ENCODE assay signal across 33 cellular contexts in the genomic region with DNA sequence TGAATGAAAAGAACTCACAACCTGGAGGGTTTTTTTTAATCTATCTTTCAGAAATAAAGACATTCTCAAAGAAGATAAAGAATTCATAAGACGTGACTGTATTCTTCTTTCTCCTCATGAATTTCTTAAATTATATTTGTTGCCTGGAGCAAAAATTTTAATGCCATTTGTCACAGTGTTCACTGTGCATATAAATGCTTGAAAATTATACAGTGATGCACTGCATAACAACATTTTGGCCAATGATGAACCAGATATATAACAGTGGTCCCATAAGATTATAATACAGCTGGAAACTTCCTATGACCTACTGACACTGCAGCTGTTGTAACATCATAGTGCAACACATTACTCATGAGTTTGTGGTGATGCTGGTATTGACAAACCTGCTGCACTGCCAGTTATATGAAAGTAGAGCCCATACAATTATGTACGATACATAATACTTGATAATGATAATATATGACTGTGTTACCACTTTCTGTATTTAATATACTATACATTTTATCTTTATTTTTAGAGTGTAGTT.
DNase-seq lines count a peak whose midpoint lies in the region; ATAC-seq and TF ChIP-seq lines count a peak whose summit lies in the region.
"Had no signal": no experiment of that assay in that cellular context is flagged by ENCODE, and none has a peak within 500 bp of the region (broad histone marks: within the 10 kb centered on the region; RNA-seq: fewer than 3 reads in every experiment).

No MANE protein-coding gene starts in this region.

- TF ChIP-seq POLR2A in stomach (IDR thresholded peaks at IDR 0.05) = no peak

- no peaks in the 10 kb centered on the region for H4K20me1 ChIP-seq in mammary epithelial cell (ENCODE audit: insufficient read depth, low read length)

- 50% methylated on average over 2 of the region's 2 CpGs for WGBS in mammary epithelial cell (ENCODE audit: low coverage, missing lambda C conversion rate)
- 89 to 94% (median 90%) methylated on average over 2 of the region's 2 CpGs for WGBS in stomach, 5 donors

- no peaks in the 10 kb centered on the region for H3K9me3 Mint-ChIP-seq in MCF 10A (ENCODE audit: unreplicated experiment)
- H3K9me3 Mint-ChIP-seq: activated T-cell treated with anti-CD3 and anti-CD28 coated beads, Interleukin-2, amount 50 U/mL, for 72 hours; endodermal cell; stimulated activated naive CD8-positive, alpha-beta T cell treated with anti-CD3 and anti-CD28 coated beads, Interleukin-15, amount 100 ng/mL, for 72 hours had no signal

- DNase-seq in mammary epithelial cell (peak; percentile 22), MCF 10A (ENCODE audit: unreplicated experiment) (no peak), SJCRH30 (peak; percentile 24 to 67), fibroblast of pulmonary artery (ENCODE audit: low read depth) (peak; percentile 6), GM10266 (ENCODE audit: extremely low spot score) (no peak), stomach (no peak)
- DNase-seq in stimulated activated CD4-positive, alpha-beta T cell treated with anti-CD3 and anti-CD28 coated beads, Interleukin-4, amount 100 ng/mL, for 24 hours = no peak
- DNase-seq: activated CD4-positive, alpha-beta T cell treated with anti-CD3 and anti-CD28 coated beads, Interleukin-2, amount 50 U/mL, for 48 hours; activated CD4-positive, CD25-positive, alpha-beta regulatory T cell treated with anti-CD3 and anti-CD28 coated beads, Interleukin-2, amount 50 U/mL, for 72 hours; activated naive CD4-positive, alpha-beta T cell; activated T-cell treated with anti-CD3 and anti-CD28 coated beads, Interleukin-2, amount 50 U/mL, for 72 hours; adrenal gland; body of pancreas; CD4-positive, alpha-beta T cell; dermis blood vessel endothelial cell; endodermal cell; H7; immature natural killer cell; MG63; NCI-H1417 treated with DMSO at 0.1 percent for 48 hours; NCI-H2081 treated with DMSO at 0.1 percent for 48 hours; NCI-H345; NCI-H69; posterior cingulate gyrus; RPMI8226; stimulated activated naive CD8-positive, alpha-beta T cell treated with anti-CD3 and anti-CD28 coated beads, Interleukin-15, amount 100 ng/mL, for 72 hours; T-helper 2 cell had no signal

- no peaks in the 10 kb centered on the region for H3K36me3 Mint-ChIP-seq in MCF 10A (ENCODE audit: insufficient read depth, unreplicated experiment)
- H3K36me3 Mint-ChIP-seq: immature natural killer cell had no signal

- BruUV-seq in mammary epithelial cell (replicated peaks; lab: Mats Ljungman, UMichigan) (no TSS peak), MCF 10A (replicated peaks; lab: Mats Ljungman, UMichigan) (no TSS peak)

- H3K4me3 ChIP-seq in mammary epithelial cell (replicated peaks in 1 of 3; ENCODE audit: insufficient read depth in 1 of 3, low read depth in 2 of 3, low read length in 3 of 3) = no peak overlapping the region
- H3K4me3 ChIP-seq in SJCRH30 = no peak overlapping the region
- no peak overlapping the region for H3K4me3 ChIP-seq in fibroblast of pulmonary artery (replicated peaks; ENCODE audit: low read depth, low read length)
- H3K4me3 ChIP-seq in stomach = no peak overlapping the region
- H3K4me3 ChIP-seq: A549, adrenal gland, body of pancreas, esophagus muscularis mucosa, MG63, right atrium auricular region, vagina had no signal

- no peak overlapping the region for H3K27ac Mint-ChIP-seq in MCF 10A (ENCODE audit: low read depth, unreplicated experiment)
- H3K27ac Mint-ChIP-seq: CD4-positive, alpha-beta T cell; endodermal cell; immature natural killer cell; stimulated activated naive CD8-positive, alpha-beta T cell treated with anti-CD3 and anti-CD28 coated beads, Interleukin-15, amount 100 ng/mL, for 72 hours had no signal

- no peak overlapping the region for H3K4me3 Mint-ChIP-seq in MCF 10A (ENCODE audit: unreplicated experiment)
- H3K4me3 Mint-ChIP-seq: activated T-cell treated with anti-CD3 and anti-CD28 coated beads, Interleukin-2, amount 50 U/mL, for 72 hours; CD4-positive, alpha-beta T cell; endodermal cell; immature natural killer cell; stimulated activated naive CD8-positive, alpha-beta T cell treated with anti-CD3 and anti-CD28 coated beads, Interleukin-15, amount 100 ng/mL, for 72 hours had no signal

- no peaks in the 10 kb centered on the region for H3K79me2 ChIP-seq in mammary epithelial cell (ENCODE audit: insufficient read depth, low read length)

- H3K4me1 Mint-ChIP-seq in MCF 10A (ENCODE audit: insufficient read depth, unreplicated experiment) = no peaks in the 10 kb centered on the region
- H3K4me1 Mint-ChIP-seq: endodermal cell; immature natural killer cell; stimulated activated naive CD8-positive, alpha-beta T cell treated with anti-CD3 and anti-CD28 coated beads, Interleukin-15, amount 100 ng/mL, for 72 hours had no signal

- intact Hi-C loops in mammary epithelial cell (cut with micrococcal nuclease) (no loop called here), MCF 10A (cut with micrococcal nuclease) (no loop called here), stomach (cut with DNase I; ENCODE audit: low total_unique reads) (no loop called here)

- H3K27ac ChIP-seq in mammary epithelial cell (ENCODE audit: insufficient read depth, low read depth, low read length) (no peak overlapping the region), SJCRH30 (peak overlapping the region; percentile 39; the same call in 1 of the 2 replicates), stomach (no peak overlapping the region)
- H3K27ac ChIP-seq: A549, adrenal gland, body of pancreas, esophagus muscularis mucosa, right atrium auricular region, vagina had no signal

- no peak overlapping the region for H3K4me2 ChIP-seq in mammary epithelial cell (ENCODE audit: insufficient read depth, low read depth, low read length)
- H3K4me2 ChIP-seq: A549 had no signal

- H3K9me3 ChIP-seq in mammary epithelial cell (replicated peaks; ENCODE audit: insufficient read depth, low read length) (no peaks in the 10 kb centered on the region), SJCRH30 (replicated peaks) (no peaks in the 10 kb centered on the region), stomach (no peaks in the 10 kb centered on the region)
- H3K9me3 ChIP-seq: A549, adrenal gland, body of pancreas, esophagus muscularis mucosa, MG63, right atrium auricular region, vagina had no signal

- no peak for ATAC-seq in HG02678 (IDR thresholded peaks at IDR 0.05; ENCODE audit: unreplicated experiment)
- ATAC-seq: A549; activated T-cell treated with anti-CD3 and anti-CD28 coated beads, Interleukin-2, amount 50 U/mL, for 72 hours; body of pancreas; SK-N-SH treated with all-trans-retinoic acid at 6 μM for 48 hours; stimulated activated naive CD8-positive, alpha-beta T cell treated with anti-CD3 and anti-CD28 coated beads, Interleukin-15, amount 100 ng/mL, for 72 hours had no signal

- no peak overlapping the region for H2AFZ ChIP-seq in mammary epithelial cell (ENCODE audit: low read depth, low read length)

- no peaks in the 10 kb centered on the region for H3K4me1 ChIP-seq in mammary epithelial cell (ENCODE audit: insufficient read depth, low read length)
- 0 out of 2 replicates have a peak, but pooled peaks cover 5% of the 10 kb centered on the region for H3K4me1 ChIP-seq in SJCRH30
- H3K4me1 ChIP-seq in stomach = no peaks in the 10 kb centered on the region
- H3K4me1 ChIP-seq: A549, adrenal gland, body of pancreas, esophagus muscularis mucosa, right atrium auricular region, vagina had no signal

- POLR2A ChIA-PET in MCF 10A (lab: Yijun Ruan, JAX) = no interaction called here

- H3K27me3 Mint-ChIP-seq in MCF 10A (ENCODE audit: insufficient read depth, unreplicated experiment) = no peaks in the 10 kb centered on the region
- H3K27me3 Mint-ChIP-seq: stimulated activated naive CD8-positive, alpha-beta T cell treated with anti-CD3 and anti-CD28 coated beads, Interleukin-15, amount 100 ng/mL, for 72 hours had no signal

- TF ChIP-seq CTCF in mammary epithelial cell (conservative IDR thresholded peaks at IDR 0.05 in 1 of 2, IDR thresholded peaks at IDR 0.05 in 1 of 2; ENCODE audit: extremely low read depth in 1 of 2, insufficient read depth in 1 of 2, low read depth in 1 of 2, low read length in 2 of 2) (no peak), MCF 10A (IDR thresholded peaks at IDR 0.05; ENCODE audit: unreplicated experiment) (no peak), fibroblast of pulmonary artery (IDR thresholded peaks at IDR 0.05; ENCODE audit: low read length, missing control alignments) (no peak), GM10266 (IDR thresholded peaks at IDR 0.05; ENCODE audit: control insufficient read depth, insufficient read depth, low read depth, missing control alignments) (no peak), stomach (IDR thresholded peaks at IDR 0.05) (no peak)

- dilution Hi-C loops in mammary epithelial cell (cut with HindIII; ENCODE audit: low sequenced_read_pairs) = no loop called here

- H3K9ac ChIP-seq in mammary epithelial cell (ENCODE audit: insufficient read depth, low read length) = no peak overlapping the region

- H3K27me3 ChIP-seq in mammary epithelial cell (ENCODE audit: insufficient read depth, low read length) = no peaks in the 10 kb centered on the region
- no peaks in the 10 kb centered on the region for H3K27me3 ChIP-seq in SJCRH30
- no peaks in the 10 kb centered on the region for H3K27me3 ChIP-seq in stomach
- H3K27me3 ChIP-seq: adrenal gland, body of pancreas, esophagus muscularis mucosa, MG63, right atrium auricular region, vagina had no signal

- H3K36me3 ChIP-seq in mammary epithelial cell (ENCODE audit: insufficient read depth, low read length) (no peaks in the 10 kb centered on the region), SJCRH30 (no peaks in the 10 kb centered on the region), stomach (no peaks in the 10 kb centered on the region)
- H3K36me3 ChIP-seq: adrenal gland, esophagus muscularis mucosa, MG63, right atrium auricular region, vagina had no signal

- in situ Hi-C loops in mammary epithelial cell (cut with MboI; ENCODE audit: low sequenced_read_pairs in 2 of 2) = no loop called here

- CTCF ChIA-PET in mammary epithelial cell (lab: Charles Lee; ENCODE audit: low non-redundant PET) (no interaction called here), MCF 10A (lab: Yijun Ruan, JAX) (no interaction called here)

- no peak for TF ChIP-seq EP300 in stomach (IDR thresholded peaks at IDR 0.05)

Comparison
In these comparisons a context has a peak if more than half of its experiments do, and no peak if none do; other contexts are left out.
1. DNase-seq: peak in mammary epithelial cell (single experiment), SJCRH30 (2 of 2) and fibroblast of pulmonary artery (single experiment); none in MCF 10A (single experiment), GM10266 (single experiment), stomach (single experiment) and stimulated activated CD4-positive, alpha-beta T cell treated with anti-CD3 and anti-CD28 coated beads, Interleukin-4, amount 100 ng/mL, for 24 hours (single experiment).